In the genomic region with DNA sequence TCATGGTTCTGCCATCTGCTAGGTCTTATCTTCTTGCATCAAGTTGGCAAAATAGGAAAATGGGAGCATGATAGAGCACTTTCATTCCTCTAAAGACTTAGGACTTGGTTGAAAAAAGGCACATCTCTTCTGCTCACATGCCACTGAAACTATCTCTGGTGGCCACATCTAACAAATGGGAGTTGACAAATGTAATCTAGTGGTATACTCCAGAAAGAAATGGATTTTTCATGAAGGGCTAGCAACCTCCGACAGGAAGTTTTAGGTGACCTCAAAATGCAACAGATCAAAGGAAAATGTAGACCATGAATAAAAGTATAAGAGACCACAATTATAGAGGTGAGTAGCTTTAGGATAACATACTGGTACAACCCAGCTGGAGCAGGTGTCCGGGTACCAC, we compare ENCODE assay signal across 20 cellular contexts.
DNase-seq lines count a peak whose midpoint lies in the region; ATAC-seq and TF ChIP-seq lines count a peak whose summit lies in the region.
"Had no signal": no experiment of that assay in that cellular context is flagged by ENCODE, and none has a peak within 500 bp of the region (broad histone marks: within the 10 kb centered on the region; RNA-seq: fewer than 3 reads in every experiment).

No MANE protein-coding gene starts in this region.

- no peaks in the 10 kb centered on the region for H3K36me3 Mint-ChIP-seq in activated naive CD8-positive, alpha-beta T cell treated with anti-CD3 and anti-CD28 coated beads, Interleukin-2, amount 10 ng/mL, durations not matched to agents 7 days and 5 days
- peaks cover 4% of the 10 kb centered on the region for H3K36me3 Mint-ChIP-seq in activated naive CD8-positive, alpha-beta T cell treated with anti-CD3 and anti-CD28 coated beads, Interleukin-2, amount 50 U/mL, for 24 hours (ENCODE audit: low read depth)
- H3K36me3 Mint-ChIP-seq in activated T-helper 1 cell treated with anti-CD3 and anti-CD28 coated beads, Interleukin-12 subunit alpha, Interleukin-12 subunit beta, Interleukin-2, Interleukin-4 antibody, amounts not matched to agents 30 ng/mL and 10 ng/mL and 1 ng/mL, durations not matched to agents 14 hours and 24 hours and 36 hours (ENCODE audit: low read depth): no peaks in the 10 kb centered on the region
- peaks cover 25 to 48% of the 10 kb centered on the region in 2 donors for H3K36me3 Mint-ChIP-seq in stimulated activated naive B cell treated with anti-CD40 and anti-IgM and Interleukin-4, amounts not matched to agents 10 μg/mL and 1 μg/mL and 100 μg/mL, for 72 hours
- H3K36me3 Mint-ChIP-seq: CD14-positive monocyte; CD4-positive, alpha-beta memory T cell had no signal

- DNase-seq in activated naive CD8-positive, alpha-beta T cell treated with anti-CD3 and anti-CD28 coated beads, Interleukin-2, amount 10 ng/mL, durations not matched to agents 7 days and 5 days: no peak
- no peak for DNase-seq in activated naive CD8-positive, alpha-beta T cell treated with anti-CD3 and anti-CD28 coated beads, Interleukin-2, amount 50 U/mL, for 24 hours
- DNase-seq in MM.1S (no peak), body of pancreas (no peak), GM20000 (ENCODE audit: low spot score) (no peak), GM13977 (ENCODE audit: low spot score) (no peak)
- no peak for DNase-seq in activated T-helper 1 cell treated with anti-CD3 and anti-CD28 coated beads, Interleukin-12 subunit alpha, Interleukin-12 subunit beta, Interleukin-2, Interleukin-4 antibody, amounts not matched to agents 30 ng/mL and 10 ng/mL and 1 ng/mL, durations not matched to agents 14 hours and 24 hours and 36 hours (ENCODE audit: low spot score)
- no peak for DNase-seq in stimulated activated naive B cell treated with anti-CD40 and anti-IgM and Interleukin-4, amounts not matched to agents 10 μg/mL and 1 μg/mL and 100 μg/mL, for 72 hours
- DNase-seq: 8988T; CD4-positive, alpha-beta memory T cell; DMS153; DMS79; GF-D8; GOT3; H7 had no signal

- POLR2A ChIA-PET in activated naive CD8-positive, alpha-beta T cell treated with anti-CD3 and anti-CD28 coated beads, Interleukin-2, amount 10 ng/mL, durations not matched to agents 7 days and 5 days (lab: Charles Lee): no interaction called here

- no peaks in the 10 kb centered on the region for H3K9me2 ChIP-seq in MM.1S (replicated peaks; ENCODE audit: insufficient read depth, low read length)

- no peaks in the 10 kb centered on the region for H3K9me3 Mint-ChIP-seq in activated naive CD8-positive, alpha-beta T cell treated with anti-CD3 and anti-CD28 coated beads, Interleukin-2, amount 10 ng/mL, durations not matched to agents 7 days and 5 days
- H3K9me3 Mint-ChIP-seq in activated naive CD8-positive, alpha-beta T cell treated with anti-CD3 and anti-CD28 coated beads, Interleukin-2, amount 50 U/mL, for 24 hours: no peaks in the 10 kb centered on the region
- peaks cover 5% of the 10 kb centered on the region for H3K9me3 Mint-ChIP-seq in activated T-helper 1 cell treated with anti-CD3 and anti-CD28 coated beads, Interleukin-12 subunit alpha, Interleukin-12 subunit beta, Interleukin-2, Interleukin-4 antibody, amounts not matched to agents 30 ng/mL and 10 ng/mL and 1 ng/mL, durations not matched to agents 14 hours and 24 hours and 36 hours
- peaks cover 0 to 5% of the 10 kb centered on the region in 2 donors for H3K9me3 Mint-ChIP-seq in stimulated activated naive B cell treated with anti-CD40 and anti-IgM and Interleukin-4, amounts not matched to agents 10 μg/mL and 1 μg/mL and 100 μg/mL, for 72 hours

- TF ChIP-seq CTCF in MM.1S (IDR thresholded peaks at IDR 0.05; ENCODE audit: low read length) (no peak), body of pancreas (IDR thresholded peaks at IDR 0.05) (no peak), GM20000 (IDR thresholded peaks at IDR 0.05; ENCODE audit: extremely low read depth, missing control alignments) (no peak), GM13977 (IDR thresholded peaks at IDR 0.05; ENCODE audit: extremely low read depth, insufficient read depth, missing control alignments) (no peak)

- peaks cover 55% of the 10 kb centered on the region for H3K79me2 ChIP-seq in MM.1S (ENCODE audit: low read length)

- H3K27me3 Mint-ChIP-seq in activated naive CD8-positive, alpha-beta T cell treated with anti-CD3 and anti-CD28 coated beads, Interleukin-2, amount 10 ng/mL, durations not matched to agents 7 days and 5 days: peaks cover 35% of the 10 kb centered on the region
- peaks cover 8% of the 10 kb centered on the region for H3K27me3 Mint-ChIP-seq in activated naive CD8-positive, alpha-beta T cell treated with anti-CD3 and anti-CD28 coated beads, Interleukin-2, amount 50 U/mL, for 24 hours
- H3K27me3 Mint-ChIP-seq in activated T-helper 1 cell treated with anti-CD3 and anti-CD28 coated beads, Interleukin-12 subunit alpha, Interleukin-12 subunit beta, Interleukin-2, Interleukin-4 antibody, amounts not matched to agents 30 ng/mL and 10 ng/mL and 1 ng/mL, durations not matched to agents 14 hours and 24 hours and 36 hours (ENCODE audit: insufficient read depth): peaks cover 27% of the 10 kb centered on the region
- no peaks in the 10 kb centered on the region for H3K27me3 Mint-ChIP-seq in stimulated activated naive B cell treated with anti-CD40 and anti-IgM and Interleukin-4, amounts not matched to agents 10 μg/mL and 1 μg/mL and 100 μg/mL, for 72 hours
- H3K27me3 Mint-ChIP-seq: IgD-negative memory B cell had no signal

- no peaks in the 10 kb centered on the region for H3K9me3 ChIP-seq in MM.1S (replicated peaks; ENCODE audit: insufficient read depth, low read length)
- no peaks in the 10 kb centered on the region for H3K9me3 ChIP-seq in body of pancreas

- no peak overlapping the region for H3K4me3 ChIP-seq in MM.1S (ENCODE audit: low read length)
- no peak overlapping the region for H3K4me3 ChIP-seq in body of pancreas
- H3K4me3 ChIP-seq: BLaER1 had no signal

- H3K27ac Mint-ChIP-seq in activated naive CD8-positive, alpha-beta T cell treated with anti-CD3 and anti-CD28 coated beads, Interleukin-2, amount 10 ng/mL, durations not matched to agents 7 days and 5 days: no peak overlapping the region
- no peak overlapping the region for H3K27ac Mint-ChIP-seq in activated naive CD8-positive, alpha-beta T cell treated with anti-CD3 and anti-CD28 coated beads, Interleukin-2, amount 50 U/mL, for 24 hours
- peak overlapping the region; percentile 6 for H3K27ac Mint-ChIP-seq in activated T-helper 1 cell treated with anti-CD3 and anti-CD28 coated beads, Interleukin-12 subunit alpha, Interleukin-12 subunit beta, Interleukin-2, Interleukin-4 antibody, amounts not matched to agents 30 ng/mL and 10 ng/mL and 1 ng/mL, durations not matched to agents 14 hours and 24 hours and 36 hours
- H3K27ac Mint-ChIP-seq in stimulated activated naive B cell treated with anti-CD40 and anti-IgM and Interleukin-4, amounts not matched to agents 10 μg/mL and 1 μg/mL and 100 μg/mL, for 72 hours: peak overlapping the region; percentile 42
- H3K27ac Mint-ChIP-seq: CD14-positive monocyte; CD4-positive, alpha-beta memory T cell had no signal

- TF ChIP-seq POLR2A in body of pancreas (IDR thresholded peaks at IDR 0.05): no peak

- no peak overlapping the region for H3K4me2 ChIP-seq in MM.1S (ENCODE audit: low read depth, low read length)
- H3K4me2 ChIP-seq: BLaER1 had no signal

- peaks cover 17% of the 10 kb centered on the region for H3F3A ChIP-seq in MM.1S (ENCODE audit: insufficient read depth, low read length)

- H3K27me3 ChIP-seq in MM.1S (replicated peaks; ENCODE audit: insufficient read depth, low read length): no peaks in the 10 kb centered on the region
- H3K27me3 ChIP-seq in body of pancreas: no peaks in the 10 kb centered on the region
- H3K27me3 ChIP-seq: BLaER1 had no signal

- no peak overlapping the region for H3K9ac ChIP-seq in MM.1S (ENCODE audit: low read length)
- H3K9ac ChIP-seq: BLaER1 had no signal

- no peaks in the 10 kb centered on the region for H4K20me1 ChIP-seq in MM.1S (ENCODE audit: insufficient read depth, low read length)
- H4K20me1 ChIP-seq: BLaER1 had no signal

- H3K4me1 ChIP-seq in MM.1S (ENCODE audit: low read length) (peaks cover 49% of the 10 kb centered on the region), body of pancreas (peaks cover 26% of the 10 kb centered on the region)

- in situ Hi-C loops in GM13977 (cut with MboI; ENCODE audit: low pct_unique_long_range_greater_than_20kb, low sequenced_read_pairs, unreplicated experiment): no loop called here

- peak overlapping the region; percentile 24; the same call in 1 of the 2 replicates for H3K27ac ChIP-seq in MM.1S (ENCODE audit: low read length)
- H3K27ac ChIP-seq in body of pancreas: no peak overlapping the region
- H3K27ac ChIP-seq: BLaER1 had no signal

- intact Hi-C loops in activated T-helper 1 cell treated with anti-CD3 and anti-CD28 coated beads, Interleukin-12 subunit alpha, Interleukin-12 subunit beta, Interleukin-2, Interleukin-4 antibody, amounts not matched to agents 30 ng/mL and 10 ng/mL and 1 ng/mL, durations not matched to agents 14 hours and 24 hours and 36 hours (cut with micrococcal nuclease): no loop called here
- intact Hi-C loops in body of pancreas (cut with DNase I): loop anchor here (10.0 kb wide), 1 partner anchor 90 kb away; no protein-coding TSS in a partner anchor

- H2AFZ ChIP-seq in MM.1S (ENCODE audit: low read length): no peak overlapping the region

- H3K4me3 Mint-ChIP-seq in activated naive CD8-positive, alpha-beta T cell treated with anti-CD3 and anti-CD28 coated beads, Interleukin-2, amount 10 ng/mL, durations not matched to agents 7 days and 5 days: no peak overlapping the region
- no peak overlapping the region for H3K4me3 Mint-ChIP-seq in activated naive CD8-positive, alpha-beta T cell treated with anti-CD3 and anti-CD28 coated beads, Interleukin-2, amount 50 U/mL, for 24 hours
- no peak overlapping the region for H3K4me3 Mint-ChIP-seq in activated T-helper 1 cell treated with anti-CD3 and anti-CD28 coated beads, Interleukin-12 subunit alpha, Interleukin-12 subunit beta, Interleukin-2, Interleukin-4 antibody, amounts not matched to agents 30 ng/mL and 10 ng/mL and 1 ng/mL, durations not matched to agents 14 hours and 24 hours and 36 hours
- H3K4me3 Mint-ChIP-seq in stimulated activated naive B cell treated with anti-CD40 and anti-IgM and Interleukin-4, amounts not matched to agents 10 μg/mL and 1 μg/mL and 100 μg/mL, for 72 hours: no peak overlapping the region
- H3K4me3 Mint-ChIP-seq: CD14-positive monocyte; CD4-positive, alpha-beta memory T cell; IgD-negative memory B cell had no signal

- ATAC-seq in activated naive CD8-positive, alpha-beta T cell treated with anti-CD3 and anti-CD28 coated beads, Interleukin-2, amount 10 ng/mL, durations not matched to agents 7 days and 5 days (ENCODE audit: low read depth): peak; percentile 36
- no peak for ATAC-seq in activated naive CD8-positive, alpha-beta T cell treated with anti-CD3 and anti-CD28 coated beads, Interleukin-2, amount 50 U/mL, for 24 hours
- no peak for ATAC-seq in stimulated activated naive B cell treated with anti-CD40 and anti-IgM and Interleukin-4, amounts not matched to agents 10 μg/mL and 1 μg/mL and 100 μg/mL, for 72 hours (replicated peaks)
- ATAC-seq in body of pancreas: no peak
- ATAC-seq: HCT116, HepG2 had no signal

- no peaks in the 10 kb centered on the region for H3K36me3 ChIP-seq in MM.1S (replicated peaks; ENCODE audit: insufficient read depth, low read length)
- no peaks in the 10 kb centered on the region for H3K36me3 ChIP-seq in body of pancreas (replicated peaks in 1 of 2; ENCODE audit: insufficient read depth in 1 of 2, low read depth in 2 of 2)
- H3K36me3 ChIP-seq: BLaER1 had no signal

- 95 to 97% methylated on average over 2 of the region's 2 CpGs for WGBS in body of pancreas, 2 donors

- peaks cover 12% of the 10 kb centered on the region for H3K4me1 Mint-ChIP-seq in activated naive CD8-positive, alpha-beta T cell treated with anti-CD3 and anti-CD28 coated beads, Interleukin-2, amount 10 ng/mL, durations not matched to agents 7 days and 5 days
- H3K4me1 Mint-ChIP-seq in activated naive CD8-positive, alpha-beta T cell treated with anti-CD3 and anti-CD28 coated beads, Interleukin-2, amount 50 U/mL, for 24 hours: peaks cover 17% of the 10 kb centered on the region
- H3K4me1 Mint-ChIP-seq in activated T-helper 1 cell treated with anti-CD3 and anti-CD28 coated beads, Interleukin-12 subunit alpha, Interleukin-12 subunit beta, Interleukin-2, Interleukin-4 antibody, amounts not matched to agents 30 ng/mL and 10 ng/mL and 1 ng/mL, durations not matched to agents 14 hours and 24 hours and 36 hours (ENCODE audit: low read depth): peaks cover 25% of the 10 kb centered on the region
- peaks cover 31 to 44% of the 10 kb centered on the region in 2 donors for H3K4me1 Mint-ChIP-seq in stimulated activated naive B cell treated with anti-CD40 and anti-IgM and Interleukin-4, amounts not matched to agents 10 μg/mL and 1 μg/mL and 100 μg/mL, for 72 hours

Comparison
In these comparisons a context has a peak if more than half of its experiments do, and no peak if none do; other contexts are left out.
1. H3K27ac Mint-ChIP-seq: peak in activated T-helper 1 cell treated with anti-CD3 and anti-CD28 coated beads, Interleukin-12 subunit alpha, Interleukin-12 subunit beta, Interleukin-2, Interleukin-4 antibody, amounts not matched to agents 30 ng/mL and 10 ng/mL and 1 ng/mL, durations not matched to agents 14 hours and 24 hours and 36 hours (single experiment) and stimulated activated naive B cell treated with anti-CD40 and anti-IgM and Interleukin-4, amounts not matched to agents 10 μg/mL and 1 μg/mL and 100 μg/mL, for 72 hours (single experiment); none in activated naive CD8-positive, alpha-beta T cell treated with anti-CD3 and anti-CD28 coated beads, Interleukin-2, amount 10 ng/mL, durations not matched to agents 7 days and 5 days (single experiment) and activated naive CD8-positive, alpha-beta T cell treated with anti-CD3 and anti-CD28 coated beads, Interleukin-2, amount 50 U/mL, for 24 hours (single experiment).